ENCODE assay signal across 15 cellular contexts in genomic region chr15:65767264-65767595, GRCh38.
"Had no signal": no experiment of that assay in that cellular context is flagged by ENCODE, and none has a peak within 500 bp of the region (broad histone marks: within the 10 kb centered on the region; RNA-seq: fewer than 3 reads in every experiment).

No MANE protein-coding gene starts in this region.

- H3K27me3 ChIP-seq: gastrocnemius medialis, testis had no signal

- H3K36me3 Mint-ChIP-seq: type B pancreatic cell had no signal

- H3K4me3 Mint-ChIP-seq: activated CD4-positive, alpha-beta memory T cell treated with anti-CD3 and anti-CD28 coated beads, Interleukin-2, amount 10 ng/mL, durations not matched to agents 7 days and 5 days; activated naive CD4-positive, alpha-beta T cell treated with anti-CD3 and anti-CD28 coated beads for 36 hours; activated T-cell treated with anti-CD3 and anti-CD28 coated beads, Interleukin-2, amount 50 U/mL, for 4 hours; stimulated activated naive CD8-positive, alpha-beta T cell treated with anti-CD3 and anti-CD28 coated beads, Interleukin-15, Interleukin-2, amounts not matched to agents 100 ng/mL and 50 ng/mL, for 24 hours; T-helper 2 cell treated with Interferon-gamma antibody and Interleukin-4, amounts not matched to agents 5 μg/mL and 100 μg/mL, for 36 hours; type B pancreatic cell had no signal

- H3K9me3 ChIP-seq: gastrocnemius medialis, left ventricle myocardium inferior, testis had no signal

- DNase-seq: activated T-cell treated with anti-CD3 and anti-CD28 coated beads, Interleukin-2, amount 50 U/mL, for 4 hours; effector CD4-positive, alpha-beta T cell; gastrocnemius medialis; head of caudate nucleus; left ventricle myocardium inferior; naive thymus-derived CD8-positive, alpha-beta T cell; retina; stimulated activated CD4-positive, alpha-beta T cell treated with anti-CD3 and anti-CD28 coated beads, Interleukin-2, amount 100 ng/mL, for 24 hours; testis had no signal

- H3K27ac ChIP-seq: gastrocnemius medialis, left ventricle myocardium inferior, testis had no signal

- H3K9me3 Mint-ChIP-seq: activated naive CD4-positive, alpha-beta T cell treated with anti-CD3 and anti-CD28 coated beads for 36 hours; activated T-cell treated with anti-CD3 and anti-CD28 coated beads, Interleukin-2, amount 50 U/mL, for 4 hours; naive thymus-derived CD8-positive, alpha-beta T cell; stimulated activated naive CD8-positive, alpha-beta T cell treated with anti-CD3 and anti-CD28 coated beads, Interleukin-15, Interleukin-2, amounts not matched to agents 100 ng/mL and 50 ng/mL, for 24 hours; type B pancreatic cell had no signal

- H3K36me3 ChIP-seq: gastrocnemius medialis, left ventricle myocardium inferior had no signal

- FAIRE-seq: TTC549 had no signal

- ATAC-seq: gastrocnemius medialis had no signal

- H3K4me3 ChIP-seq: gastrocnemius medialis, left ventricle myocardium inferior, testis had no signal

- H3K27ac Mint-ChIP-seq: activated CD4-positive, alpha-beta memory T cell treated with anti-CD3 and anti-CD28 coated beads, Interleukin-2, amount 10 ng/mL, durations not matched to agents 7 days and 5 days; stimulated activated naive CD8-positive, alpha-beta T cell treated with anti-CD3 and anti-CD28 coated beads, Interleukin-15, Interleukin-2, amounts not matched to agents 100 ng/mL and 50 ng/mL, for 24 hours; T-helper 2 cell treated with Interferon-gamma antibody and Interleukin-4, amounts not matched to agents 5 μg/mL and 100 μg/mL, for 36 hours; type B pancreatic cell had no signal

- H3K27me3 Mint-ChIP-seq: activated CD4-positive, alpha-beta memory T cell treated with anti-CD3 and anti-CD28 coated beads, Interleukin-2, amount 10 ng/mL, durations not matched to agents 7 days and 5 days; naive thymus-derived CD8-positive, alpha-beta T cell; stimulated activated naive CD8-positive, alpha-beta T cell treated with anti-CD3 and anti-CD28 coated beads, Interleukin-15, Interleukin-2, amounts not matched to agents 100 ng/mL and 50 ng/mL, for 24 hours; type B pancreatic cell had no signal
